Comparison of ENCODE assay signal across 8 cellular contexts in the genomic region with DNA sequence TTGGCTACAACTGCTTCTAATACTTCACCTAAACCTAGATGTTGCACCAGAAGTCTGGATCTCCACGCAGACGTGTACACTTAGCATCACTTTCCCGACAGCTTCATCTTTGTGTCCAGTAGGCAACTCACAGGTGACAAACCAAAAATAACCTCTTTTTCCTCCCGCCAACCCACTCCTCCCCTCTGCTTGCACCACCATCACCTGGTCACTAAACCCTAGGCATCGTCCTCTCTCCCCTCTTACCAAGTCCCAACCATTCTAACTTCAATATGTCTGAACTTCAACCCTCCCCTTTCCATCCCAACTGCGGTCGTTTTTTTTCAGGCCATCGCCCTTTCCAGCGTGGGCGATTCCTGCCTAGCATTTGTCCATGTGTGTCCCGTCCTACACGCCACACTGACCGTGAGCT. TPM values are rescaled to one million over a fixed set of nuclear protein-coding genes. Genes with fewer than 3 reads are reported as not detected.
A peak's percentile ranks its signal among the peaks of the same experiment; 100 is the strongest.
DNase-seq lines count a peak whose midpoint lies in the region; ATAC-seq, FAIRE-seq and TF ChIP-seq lines count a peak whose summit lies in the region.

No MANE protein-coding gene starts in this region.

- FAIRE-seq in GM19239 (lab: Jason Lieb, UNC) = no peak

- TF ChIP-seq POLR2A in sigmoid colon (IDR thresholded peaks at IDR 0.05) = no peak

- H3K4me1 ChIP-seq in fibroblast of lung (ENCODE audit: control insufficient read depth, extremely low read depth, insufficient read depth, low read length) = peaks cover 3% of the 10 kb centered on the region
- H3K4me1 ChIP-seq in sigmoid colon = peaks cover 0 to 21% (median 18%) of the 10 kb centered on the region in 4 donors

- no peaks in the 10 kb centered on the region for H3K36me3 ChIP-seq in SU-DHL-6 (ENCODE audit: low read length)
- no peaks in the 10 kb centered on the region for H3K36me3 ChIP-seq in fibroblast of lung (ENCODE audit: control insufficient read depth, insufficient read depth, low read length)
- no peaks in the 10 kb centered on the region for H3K36me3 ChIP-seq in sigmoid colon

- H3K4me2 ChIP-seq in SU-DHL-6 (ENCODE audit: low read depth, low read length, poor library complexity, severe bottlenecking) (peak overlapping the region; percentile 88), fibroblast of lung (ENCODE audit: extremely low read depth, insufficient read depth, low read length) (peak overlapping the region; percentile 68)

- H2AFZ ChIP-seq in SU-DHL-6 (ENCODE audit: low read depth, low read length, severe bottlenecking) (peak overlapping the region; percentile 78), fibroblast of lung (ENCODE audit: low read length) (peak overlapping the region; percentile 98)

- H4K20me1 ChIP-seq in SU-DHL-6 (ENCODE audit: low read depth, low read length) (no peaks in the 10 kb centered on the region), fibroblast of lung (ENCODE audit: control insufficient read depth, extremely low read depth, insufficient read depth, low read length) (no peaks in the 10 kb centered on the region)

- H3K27me3 ChIP-seq in SU-DHL-6 (ENCODE audit: low read length) = no peaks in the 10 kb centered on the region
- H3K27me3 ChIP-seq in fibroblast of lung (ENCODE audit: control insufficient read depth, insufficient read depth, low read length) = no peaks in the 10 kb centered on the region
- H3K27me3 ChIP-seq in sigmoid colon = no peaks in the 10 kb centered on the region

- peak overlapping the region; percentile 95 for H3K9ac ChIP-seq in SU-DHL-6 (ENCODE audit: low read length)
- no peak overlapping the region for H3K9ac ChIP-seq in fibroblast of lung (ENCODE audit: insufficient read depth, low read length)

- H3F3A ChIP-seq in SU-DHL-6 (ENCODE audit: insufficient read depth) = no peaks in the 10 kb centered on the region

- TF ChIP-seq EP300 in sigmoid colon (IDR thresholded peaks at IDR 0.05) = no peak

- H3K27ac ChIP-seq in SU-DHL-6 (ENCODE audit: low read depth, low read length) = peak overlapping the region; percentile 92; the same call in 1 of the 2 replicates
- H3K27ac ChIP-seq in fibroblast of lung (ENCODE audit: insufficient read depth, low read length) = peak overlapping the region; percentile 99
- peak overlapping the region; percentile 97 to 100 (median 98) for H3K27ac ChIP-seq in sigmoid colon

- no peaks in the 10 kb centered on the region for H3K9me2 ChIP-seq in SU-DHL-6 (replicated peaks; ENCODE audit: insufficient read depth, low read length)

- H3K9me3 ChIP-seq in SU-DHL-6 (ENCODE audit: insufficient read depth, low read length) = no peaks in the 10 kb centered on the region
- H3K9me3 ChIP-seq in fibroblast of lung (ENCODE audit: control insufficient read depth, insufficient read depth, low read depth, low read length) = no peaks in the 10 kb centered on the region
- H3K9me3 ChIP-seq in sigmoid colon = no peaks in the 10 kb centered on the region

- H3K79me2 ChIP-seq in SU-DHL-6 (ENCODE audit: insufficient read depth, low read length) (peaks cover 35% of the 10 kb centered on the region), fibroblast of lung (ENCODE audit: control insufficient read depth, insufficient read depth, low read length) (peaks cover 27% of the 10 kb centered on the region)

- DNase-seq in fibroblast of lung (ENCODE audit: low read depth in 2 of 2) = no peak
- no peak for DNase-seq in sigmoid colon
- no peak for DNase-seq in GM19239 (ENCODE audit: insufficient read length, low spot score)

- TF ChIP-seq CTCF in SU-DHL-6 (IDR thresholded peaks at IDR 0.05; ENCODE audit: insufficient read depth, low read length, poor library complexity, severe bottlenecking) (no peak), fibroblast of lung (conservative IDR thresholded peaks at IDR 0.05 in 1 of 2, IDR thresholded peaks at IDR 0.05 in 1 of 2; ENCODE audit: low read depth in 1 of 2, low read length in 2 of 2) (no peak), sigmoid colon (IDR thresholded peaks at IDR 0.05) (no peak)

- ATAC-seq in GM19035 (IDR thresholded peaks at IDR 0.05; ENCODE audit: unreplicated experiment) = peak; percentile 1
- ATAC-seq in GM18861 (IDR thresholded peaks at IDR 0.05; ENCODE audit: unreplicated experiment) = no peak
- ATAC-seq in GM18870 (IDR thresholded peaks at IDR 0.05; ENCODE audit: unreplicated experiment) = no peak
- no peak for ATAC-seq in HG03565 (IDR thresholded peaks at IDR 0.05; ENCODE audit: unreplicated experiment)

- whole genome bisulfite sequencing in sigmoid colon, 2 donors = 80 to 85% methylated on average over 13 of the region's 13 CpGs

- intact Hi-C loops in sigmoid colon (cut with DNase I) = loop anchor here (1.0 to 5.0 kb wide), 2 partner anchors 60 to 121 kb away; partner anchors contain the start of genes KDM3A and RNF103

- H3K4me3 ChIP-seq in SU-DHL-6 (ENCODE audit: insufficient read depth, low read length, poor library complexity, severe bottlenecking) (peak overlapping the region; percentile 93), fibroblast of lung (replicated peaks in 1 of 4; ENCODE audit: control extremely low read depth in 1 of 4, insufficient read depth in 1 of 4, low read depth in 3 of 4, low read length in 4 of 4) (peak overlapping the region in 3 of 4 experiments; percentile 1 to 81 (median 77)), sigmoid colon (peak overlapping the region; percentile 64 to 94 (median 84))

RNA-seq across cellular contexts. Expression of gene CHMP3, which starts 0.4 kb away (rescaled TPM):
- 63.4 and 73.3 TPM in 2 replicates for total RNA-seq in fibroblast of lung
- polyA plus RNA-seq in fibroblast of lung = 159 and 161 TPM in 2 replicates
- polyA plus RNA-seq in fibroblast of lung (2012) = 108 and 120 TPM in 2 replicates
- 29.0 and 31.2 TPM in 2 replicates for polyA minus RNA-seq in fibroblast of lung (ENCODE audit: low replicate concordance)
- 100 to 1,000 TPM; 101 to 154 (median 138) TPM for total RNA-seq in sigmoid colon
- polyA plus RNA-seq in sigmoid colon = 100 to 1,000 TPM; 114 to 176 (median 156) TPM
